ENCODE assay signal across 20 cellular contexts in the genomic region with DNA sequence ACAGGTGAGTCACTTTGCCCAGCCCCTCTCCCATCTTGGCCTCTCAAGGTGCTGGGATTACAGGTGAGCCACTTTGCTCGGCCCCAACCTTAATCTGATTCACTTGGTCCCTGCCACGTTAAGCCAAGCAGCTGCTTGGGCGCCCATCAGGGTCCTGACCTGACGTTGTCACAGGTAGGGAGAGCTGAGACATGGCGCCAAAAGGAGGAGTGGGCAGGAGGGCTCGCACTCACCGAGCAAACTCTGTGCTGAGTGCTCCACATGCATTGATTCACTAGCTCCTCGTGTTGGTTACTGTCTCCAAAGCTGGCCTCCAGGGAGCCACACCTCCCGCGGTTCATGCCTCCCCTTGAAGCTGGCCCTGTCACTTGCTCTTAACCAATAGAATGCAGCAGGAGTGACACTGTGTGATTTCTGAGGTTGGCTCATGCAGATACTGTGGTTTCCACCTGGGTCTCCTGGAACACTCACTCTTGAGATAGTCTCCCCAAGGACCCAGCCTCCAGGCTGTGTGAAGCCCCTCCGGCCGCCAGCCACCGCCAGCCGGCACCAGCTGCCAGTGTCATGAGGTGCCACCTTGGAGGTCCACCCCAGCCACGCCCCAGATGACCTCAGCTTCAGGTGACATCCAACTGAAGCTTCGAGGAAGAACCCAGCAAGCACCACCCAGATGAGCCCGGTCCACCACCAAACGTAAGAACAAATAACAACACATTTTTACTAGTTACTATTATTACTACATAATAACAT.
"Had no signal": no experiment of that assay in that cellular context is flagged by ENCODE, and none has a peak within 500 bp of the region (broad histone marks: within the 10 kb centered on the region; RNA-seq: fewer than 3 reads in every experiment).

No MANE protein-coding gene starts in this region.

- H3K27ac ChIP-seq: coronary artery, gastrocnemius medialis, heart left ventricle, ovary, right lobe of liver, vagina had no signal

- H3K36me3 Mint-ChIP-seq: activated CD4-positive, alpha-beta memory T cell treated with anti-CD3 and anti-CD28 coated beads for 36 hours; brain; WTC11 had no signal

- DNase-seq: activated CD4-positive, alpha-beta memory T cell treated with anti-CD3 and anti-CD28 coated beads for 36 hours; activated CD4-positive, alpha-beta T cell treated with anti-CD3 and anti-CD28 coated beads for 36 hours; activated naive CD4-positive, alpha-beta T cell treated with anti-CD3 and anti-CD28 coated beads for 36 hours; activated naive CD8-positive, alpha-beta T cell treated with anti-CD3 and anti-CD28 coated beads, Interleukin-2, amount 50 U/mL, for 24 hours; activated T-cell treated with anti-CD3 and anti-CD28 coated beads for 4 hours; anterior cingulate cortex; gastrocnemius medialis; heart left ventricle; immature natural killer cell; mesendoderm; naive thymus-derived CD8-positive, alpha-beta T cell; ovary; right lobe of liver; stimulated activated naive B cell treated with anti-CD40 and anti-IgM and Interleukin-4, amounts not matched to agents 10 μg/mL and 1 μg/mL and 100 μg/mL, for 72 hours; SW 1271 had no signal

- H3K4me1 ChIP-seq: gastrocnemius medialis, heart left ventricle, right lobe of liver, vagina had no signal

- H3K27me3 ChIP-seq: gastrocnemius medialis, ovary, right lobe of liver, vagina had no signal

- H3K4me3 Mint-ChIP-seq: activated CD4-positive, alpha-beta memory T cell treated with anti-CD3 and anti-CD28 coated beads for 36 hours; activated CD4-positive, alpha-beta T cell treated with anti-CD3 and anti-CD28 coated beads for 36 hours; activated naive CD4-positive, alpha-beta T cell treated with anti-CD3 and anti-CD28 coated beads for 36 hours; activated naive CD8-positive, alpha-beta T cell treated with anti-CD3 and anti-CD28 coated beads, Interleukin-2, amount 50 U/mL, for 24 hours; brain; central memory CD8-positive, alpha-beta T cell; immature natural killer cell; naive thymus-derived CD8-positive, alpha-beta T cell; stimulated activated naive B cell treated with anti-CD40 and anti-IgM and Interleukin-4, amounts not matched to agents 10 μg/mL and 1 μg/mL and 100 μg/mL, for 72 hours; WTC11 had no signal

- H3K4me1 Mint-ChIP-seq: activated CD4-positive, alpha-beta T cell treated with anti-CD3 and anti-CD28 coated beads for 36 hours; activated naive CD8-positive, alpha-beta T cell treated with anti-CD3 and anti-CD28 coated beads, Interleukin-2, amount 50 U/mL, for 24 hours; central memory CD8-positive, alpha-beta T cell; immature natural killer cell; naive thymus-derived CD8-positive, alpha-beta T cell; stimulated activated naive B cell treated with anti-CD40 and anti-IgM and Interleukin-4, amounts not matched to agents 10 μg/mL and 1 μg/mL and 100 μg/mL, for 72 hours had no signal

- ATAC-seq: activated CD4-positive, alpha-beta T cell treated with anti-CD3 and anti-CD28 coated beads for 36 hours; activated naive CD8-positive, alpha-beta T cell treated with anti-CD3 and anti-CD28 coated beads, Interleukin-2, amount 50 U/mL, for 24 hours; gastrocnemius medialis; heart left ventricle; naive thymus-derived CD8-positive, alpha-beta T cell; right lobe of liver; stimulated activated naive B cell treated with anti-CD40 and anti-IgM and Interleukin-4, amounts not matched to agents 10 μg/mL and 1 μg/mL and 100 μg/mL, for 72 hours; WTC11 had no signal

- H3K27ac Mint-ChIP-seq: activated CD4-positive, alpha-beta memory T cell treated with anti-CD3 and anti-CD28 coated beads for 36 hours; activated CD4-positive, alpha-beta T cell treated with anti-CD3 and anti-CD28 coated beads for 36 hours; activated naive CD4-positive, alpha-beta T cell treated with anti-CD3 and anti-CD28 coated beads for 36 hours; activated naive CD8-positive, alpha-beta T cell treated with anti-CD3 and anti-CD28 coated beads, Interleukin-2, amount 50 U/mL, for 24 hours; brain; immature natural killer cell; naive thymus-derived CD8-positive, alpha-beta T cell; stimulated activated naive B cell treated with anti-CD40 and anti-IgM and Interleukin-4, amounts not matched to agents 10 μg/mL and 1 μg/mL and 100 μg/mL, for 72 hours; WTC11 had no signal

- H3K4me3 ChIP-seq: coronary artery, gastrocnemius medialis, heart left ventricle, ovary, right lobe of liver, vagina had no signal

- H3K36me3 ChIP-seq: gastrocnemius medialis, heart left ventricle, ovary, right lobe of liver, vagina had no signal

- H3K9me3 ChIP-seq: gastrocnemius medialis, ovary, right lobe of liver, vagina had no signal
